8 cellular contexts compared by ENCODE assay signal in the genomic region with DNA sequence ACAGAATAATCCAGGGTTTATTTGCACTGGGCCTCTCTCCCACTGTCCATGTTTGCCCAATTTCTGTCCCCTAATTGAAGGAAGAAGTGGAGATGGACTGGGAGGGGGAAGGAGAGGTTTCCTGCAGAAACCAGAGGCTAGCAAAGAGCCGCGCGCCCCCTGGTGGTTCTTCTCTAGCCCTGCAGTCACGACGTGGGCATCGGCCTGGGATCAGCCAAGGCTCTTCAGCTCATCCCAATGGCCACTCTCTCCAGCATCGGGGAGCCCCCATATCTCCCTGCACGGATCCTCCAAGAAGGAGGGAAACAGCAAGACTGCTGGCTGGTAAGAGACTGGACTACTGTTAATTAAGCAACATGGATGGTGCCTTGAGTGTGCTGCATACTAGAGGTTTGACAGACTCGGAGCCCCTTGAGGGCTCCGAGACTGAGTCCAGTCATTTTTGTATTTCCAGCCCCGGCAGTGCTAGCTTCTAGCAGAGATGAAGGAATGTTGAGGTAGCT. TPM values are rescaled to one million over a fixed set of nuclear protein-coding genes. Genes with fewer than 3 reads are reported as not detected.
DNase-seq lines count a peak whose midpoint lies in the region; ATAC-seq and TF ChIP-seq lines count a peak whose summit lies in the region.

No MANE protein-coding gene starts in this region.

- H3K9me3 Mint-ChIP-seq in T-cell, result no peaks in the 10 kb centered on the region
- H3K9me3 Mint-ChIP-seq in progenitor cell of endocrine pancreas (ENCODE audit: low read depth), result no peaks in the 10 kb centered on the region

- H3K27ac Mint-ChIP-seq in T-cell, result no peak overlapping the region
- no peak overlapping the region for H3K27ac Mint-ChIP-seq in progenitor cell of endocrine pancreas

- H3K36me3 ChIP-seq in heart left ventricle, result no peaks in the 10 kb centered on the region
- H3K36me3 ChIP-seq in uterus, result no peaks in the 10 kb centered on the region

- CTCF ChIA-PET in T-cell (lab: Charles Lee), result interaction anchor here (0.6 to 2.4 kb wide), 5 partner anchors 17 to 230 kb away, joined by 4 to 13 read pairs (median 11); no protein-coding TSS in a partner anchor

- H3K36me3 Mint-ChIP-seq in T-cell (no peaks in the 10 kb centered on the region), progenitor cell of endocrine pancreas (ENCODE audit: insufficient read depth) (no peaks in the 10 kb centered on the region)

- H3K4me1 ChIP-seq in heart left ventricle (peaks cover 4 to 46% (median 28%) of the 10 kb centered on the region in 12 donors), uterus (peaks cover 0 to 5% of the 10 kb centered on the region in 2 donors)

- H3K27ac ChIP-seq in heart left ventricle (peak overlapping the region in 4 of 12 donors; percentile 27 to 51 (median 38)), uterus (no peak overlapping the region)

- H3K4me1 Mint-ChIP-seq in T-cell (peaks cover 9 to 15% (median 15%) of the 10 kb centered on the region in 3 donors), progenitor cell of endocrine pancreas (ENCODE audit: low read depth) (no peaks in the 10 kb centered on the region)

- H3K4me3 ChIP-seq in AG10803 (ENCODE audit: low read length), result no peak overlapping the region
- H3K4me3 ChIP-seq in heart left ventricle, result peak overlapping the region in 1 of 12 donors; percentile 16
- no peak overlapping the region for H3K4me3 ChIP-seq in uterus

- H3K9me3 ChIP-seq in heart left ventricle, result no peaks in the 10 kb centered on the region
- H3K9me3 ChIP-seq in uterus, result no peaks in the 10 kb centered on the region

- H3K27me3 Mint-ChIP-seq in T-cell (no peaks in the 10 kb centered on the region), progenitor cell of endocrine pancreas (no peaks in the 10 kb centered on the region)

- ATAC-seq in GM21390 (IDR thresholded peaks at IDR 0.05; ENCODE audit: unreplicated experiment), result peak; percentile 60
- peak; percentile 78 to 80 (median 80) for ATAC-seq in T-cell (replicated peaks in 1 of 4)
- ATAC-seq in heart left ventricle, result peak; percentile 70 to 92 (median 84)

- POLR2A ChIA-PET in T-cell (lab: Charles Lee), result interaction anchor here in 1 of 2 donors (0.6 kb wide), 1 partner anchor 236 kb away, joined by 3 read pairs; no protein-coding TSS in a partner anchor

- peak; percentile 71 for DNase-seq in AG10803 (ENCODE audit: low read depth)
- DNase-seq in NCI-H146 (lab: John Stamatoyannopoulos, UW), result peak; percentile 68
- peak in 33 of 34 experiments; percentile 41 to 76 (median 65) for DNase-seq in T-cell
- peak; percentile 39 for DNase-seq in activated naive CD8-positive, alpha-beta T cell treated with anti-CD3 and anti-CD28 coated beads, Interleukin-2, amount 50 U/mL, for 16 hours (ENCODE audit: low read depth, low spot score)
- DNase-seq in heart left ventricle, result peak; percentile 74 to 91 (median 81)
- peak; percentile 69 for DNase-seq in progenitor cell of endocrine pancreas (ENCODE audit: low spot score, unreplicated experiment)
- peak; percentile 73 to 76 for DNase-seq in uterus

- no peak for TF ChIP-seq POLR2A in heart left ventricle (IDR thresholded peaks at IDR 0.05)
- no peak for TF ChIP-seq POLR2A in uterus (IDR thresholded peaks at IDR 0.05)

- WGBS in heart left ventricle, 4 donors, result 22 to 30% (median 25%) methylated on average over 11 of the region's 11 CpGs

- H3K4me3 Mint-ChIP-seq in T-cell (peak overlapping the region in 1 of 3 donors; percentile 46), progenitor cell of endocrine pancreas (ENCODE audit: low read depth) (no peak overlapping the region)

- intact Hi-C loops in heart left ventricle (cut with DNase I) (loop anchor here (1.0 to 5.0 kb wide), 8 partner anchors 149 to 230 kb away; partner anchors contain the start of gene HSD17B6 (in 4 of the 10)), uterus (cut with DNase I; ENCODE audit: low total_unique reads) (no loop called here)

- H3K27me3 ChIP-seq in heart left ventricle, result no peaks in the 10 kb centered on the region
- H3K27me3 ChIP-seq in uterus, result no peaks in the 10 kb centered on the region

- TF ChIP-seq CTCF in AG10803 (conservative IDR thresholded peaks at IDR 0.05; ENCODE audit: low read length) (peak; percentile 94), heart left ventricle (IDR thresholded peaks at IDR 0.05) (peak; percentile 85 to 96 (median 90)), progenitor cell of endocrine pancreas (IDR thresholded peaks at IDR 0.05; ENCODE audit: unreplicated experiment) (peak; percentile 95), uterus (IDR thresholded peaks at IDR 0.05) (peak; percentile 83 to 89 (median 88))

RNA-seq across cellular contexts. Expression of gene ZBTB39, which starts 18.7 kb away (rescaled TPM):
- total RNA-seq in T-cell (10 to 100 TPM in 3 of 5 donors, 1 to 10 TPM in 2; 7.9 to 11.2 (median 11.0) TPM), heart left ventricle (1 to 10 TPM; 2.7 to 4.5 (median 3.6) TPM), progenitor cell of endocrine pancreas (20.7 and 20.8 TPM in 2 replicates), uterus (10 to 100 TPM in 2 of 4 donors, 1 to 10 TPM in 2; 7.6 to 13.0 (median 10.9) TPM)
- 1 to 10 TPM; 1.5 to 2.6 TPM for polyA plus RNA-seq in heart left ventricle

RNA-seq across cellular contexts. Expression of gene TAC3, which starts 28.7 kb away (rescaled TPM):
- total RNA-seq in T-cell (under 1 TPM in 2 of 5 donors, not detected in 3; 0.55 to 0.63 TPM), heart left ventricle (not detected), progenitor cell of endocrine pancreas (4.1 and 5.3 TPM in 2 replicates), uterus (not detected)
- polyA plus RNA-seq in heart left ventricle, result not detected

RNA-seq across cellular contexts. Expression of gene RDH16, which starts 30.2 kb away (rescaled TPM):
- total RNA-seq in T-cell (1 to 10 TPM in 3 of 5 donors, under 1 TPM in 2; 0.98 to 1.6 (median 1.1) TPM), heart left ventricle (under 1 TPM in 7 of 9 donors, not detected in 2; 0.08 to 0.54 (median 0.16) TPM), progenitor cell of endocrine pancreas (0.87 and 0.98 TPM in 2 replicates), uterus (1 to 10 TPM in 3 of 4 donors, under 1 TPM in 1; 0.29 to 2.1 (median 1.3) TPM)
- under 1 TPM; 0.06 to 0.27 TPM for polyA plus RNA-seq in heart left ventricle

RNA-seq across cellular contexts. Expression of gene SDR9C7, which starts 53.4 kb away (rescaled TPM):
- total RNA-seq in T-cell (not detected), heart left ventricle (under 1 TPM in 3 of 9 donors, not detected in 6; 0.12 to 0.27 (median 0.20) TPM), progenitor cell of endocrine pancreas (not detected in 2 replicates), uterus (under 1 TPM in 2 of 4 donors, not detected in 2; 0.26 to 0.49 TPM)
- not detected for polyA plus RNA-seq in heart left ventricle
